ENCODE assay signal across 28 cellular contexts in the genomic region with DNA sequence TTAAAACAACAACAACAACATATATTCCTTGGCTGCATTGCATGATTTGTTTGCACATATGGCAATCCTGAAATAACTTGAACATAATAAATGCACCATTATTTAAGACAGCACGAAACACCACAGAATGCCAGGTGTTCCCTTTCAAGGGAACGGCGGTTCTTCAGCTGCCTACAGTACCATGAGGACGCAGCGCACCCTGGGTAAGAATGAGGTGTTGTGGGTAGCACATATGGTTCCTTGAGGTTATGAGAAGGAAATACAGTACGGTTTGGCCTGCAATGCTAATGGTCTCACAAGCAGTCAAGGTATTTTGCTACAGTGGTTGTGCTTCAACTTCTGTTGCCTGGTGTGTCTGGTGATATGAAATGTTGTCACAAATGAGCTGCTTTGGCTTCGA.
"Had no signal": no experiment of that assay in that cellular context is flagged by ENCODE, and none has a peak within 500 bp of the region (broad histone marks: within the 10 kb centered on the region; RNA-seq: fewer than 3 reads in every experiment).

No MANE protein-coding gene starts in this region.

- H3K4me1 Mint-ChIP-seq: activated CD4-positive, alpha-beta T cell treated with anti-CD3 and anti-CD28 coated beads, Interleukin-2, amount 10 ng/mL, durations not matched to agents 24 days and 14 days; activated naive CD4-positive, alpha-beta T cell treated with anti-CD3 and anti-CD28 coated beads, Interleukin-2, amount 10 ng/mL, durations not matched to agents 7 days and 5 days; central memory CD8-positive, alpha-beta T cell; stimulated activated memory B cell treated with anti-CD40 and anti-IgM and Interleukin-4, amounts not matched to agents 10 μg/mL and 1 μg/mL and 100 μg/mL, for 72 hours; stimulated activated naive CD8-positive, alpha-beta T cell treated with anti-CD3 and anti-CD28 coated beads, Interleukin-15, amount 100 ng/mL, for 72 hours had no signal

- DNase-seq: activated CD4-positive, alpha-beta memory T cell treated with anti-CD3 and anti-CD28 coated beads for 36 hours; activated CD4-positive, alpha-beta T cell treated with anti-CD3 and anti-CD28 coated beads, Interleukin-2, amount 10 ng/mL, durations not matched to agents 24 days and 14 days; activated CD4-positive, CD25-positive, alpha-beta regulatory T cell treated with anti-CD3 and anti-CD28 coated beads, Interleukin-2, amount 50 U/mL, for 72 hours; activated CD8-positive, alpha-beta memory T cell treated with anti-CD3 and anti-CD28 coated beads, Interleukin-2, amount 50 U/mL, for 4 hours; activated effector memory CD4-positive, alpha-beta T cell treated with anti-CD3 and anti-CD28 coated beads, Interleukin-2, amount 50 U/mL, for 16 hours; activated naive CD4-positive, alpha-beta T cell treated with anti-CD3 and anti-CD28 coated beads, Interleukin-2, amount 10 ng/mL, durations not matched to agents 7 days and 5 days; activated T-cell treated with anti-CD3 and anti-CD28 coated beads, Interleukin-2, amount 50 U/mL, for 1 hour; amniotic stem cell; effector CD4-positive, alpha-beta T cell; kidney glomerular epithelial cell; left lung; mucosa of descending colon; stimulated activated CD4-positive, alpha-beta T cell treated with anti-CD3 and anti-CD28 coated beads, Interleukin-1b, Interleukin-23, amount 100 ng/mL, for 48 hours; stimulated activated CD4-positive, alpha-beta T cell treated with anti-CD3 and anti-CD28 coated beads, Interleukin-4, amount 100 ng/mL, for 4 hours; stimulated activated CD8-positive, alpha-beta memory T cell treated with anti-CD3 and anti-CD28 coated beads, Interleukin-4, amount 100 ng/mL, for 48 hours; stimulated activated naive CD8-positive, alpha-beta T cell treated with anti-CD3 and anti-CD28 coated beads, Interleukin-15, amount 100 ng/mL, for 72 hours; substantia nigra; uterus had no signal

- H3K4me3 Mint-ChIP-seq: activated CD4-positive, alpha-beta memory T cell treated with anti-CD3 and anti-CD28 coated beads for 36 hours; activated CD4-positive, alpha-beta T cell treated with anti-CD3 and anti-CD28 coated beads, Interleukin-2, amount 10 ng/mL, durations not matched to agents 24 days and 14 days; activated naive CD4-positive, alpha-beta T cell treated with anti-CD3 and anti-CD28 coated beads, Interleukin-2, amount 10 ng/mL, durations not matched to agents 7 days and 5 days; activated T-helper 1 cell treated with anti-CD3 and anti-CD28 coated beads, Interleukin-12 subunit alpha, Interleukin-12 subunit beta, Interleukin-2, Interleukin-4 antibody, amounts not matched to agents 30 ng/mL and 10 ng/mL and 1 ng/mL, durations not matched to agents 14 hours and 24 hours and 36 hours; central memory CD8-positive, alpha-beta T cell; dendritic cell treated with granulocyte-macrophage colony-stimulating factor and Interleukin-4, amounts not matched to agents 40 ng/mL and 50 ng/mL, for 4 days; natural killer cell treated with Interleukin-12 subunit alpha and Interleukin-12 subunit beta and Interleukin-15 and Interleukin-18, amount 100 ng/mL, for 72 hours; stimulated activated memory B cell treated with anti-CD40 and anti-IgM and Interleukin-4, amounts not matched to agents 10 μg/mL and 1 μg/mL and 100 μg/mL, for 72 hours; stimulated activated naive CD8-positive, alpha-beta T cell treated with anti-CD3 and anti-CD28 coated beads, Interleukin-15, amount 100 ng/mL, for 72 hours; type B pancreatic cell had no signal

- H3K4me1 ChIP-seq: left lung, right atrium auricular region, uterus had no signal

- ATAC-seq: left lung; mucosa of descending colon; natural killer cell treated with Interleukin-12 subunit alpha and Interleukin-12 subunit beta and Interleukin-15 and Interleukin-18, amount 100 ng/mL, for 72 hours; stimulated activated memory B cell treated with anti-CD40 and anti-IgM and Interleukin-4, amounts not matched to agents 10 μg/mL and 1 μg/mL and 100 μg/mL, for 72 hours; stimulated activated naive CD8-positive, alpha-beta T cell treated with anti-CD3 and anti-CD28 coated beads, Interleukin-15, amount 100 ng/mL, for 72 hours had no signal

- H3K27ac Mint-ChIP-seq: activated CD4-positive, alpha-beta memory T cell treated with anti-CD3 and anti-CD28 coated beads for 36 hours; activated CD4-positive, alpha-beta T cell treated with anti-CD3 and anti-CD28 coated beads, Interleukin-2, amount 10 ng/mL, durations not matched to agents 24 days and 14 days; activated naive CD4-positive, alpha-beta T cell treated with anti-CD3 and anti-CD28 coated beads, Interleukin-2, amount 10 ng/mL, durations not matched to agents 7 days and 5 days; activated T-helper 1 cell treated with anti-CD3 and anti-CD28 coated beads, Interleukin-12 subunit alpha, Interleukin-12 subunit beta, Interleukin-2, Interleukin-4 antibody, amounts not matched to agents 30 ng/mL and 10 ng/mL and 1 ng/mL, durations not matched to agents 14 hours and 24 hours and 36 hours; dendritic cell treated with granulocyte-macrophage colony-stimulating factor and Interleukin-4, amounts not matched to agents 40 ng/mL and 50 ng/mL, for 4 days; natural killer cell treated with Interleukin-12 subunit alpha and Interleukin-12 subunit beta and Interleukin-15 and Interleukin-18, amount 100 ng/mL, for 72 hours; stimulated activated memory B cell treated with anti-CD40 and anti-IgM and Interleukin-4, amounts not matched to agents 10 μg/mL and 1 μg/mL and 100 μg/mL, for 72 hours; stimulated activated naive CD8-positive, alpha-beta T cell treated with anti-CD3 and anti-CD28 coated beads, Interleukin-15, amount 100 ng/mL, for 72 hours; type B pancreatic cell had no signal

- H3K27me3 ChIP-seq: left lung, right atrium auricular region, uterus had no signal

- H3K36me3 Mint-ChIP-seq: activated CD4-positive, alpha-beta memory T cell treated with anti-CD3 and anti-CD28 coated beads for 36 hours; activated naive CD4-positive, alpha-beta T cell treated with anti-CD3 and anti-CD28 coated beads, Interleukin-2, amount 10 ng/mL, durations not matched to agents 7 days and 5 days; natural killer cell treated with Interleukin-12 subunit alpha and Interleukin-12 subunit beta and Interleukin-15 and Interleukin-18, amount 100 ng/mL, for 72 hours; stimulated activated memory B cell treated with anti-CD40 and anti-IgM and Interleukin-4, amounts not matched to agents 10 μg/mL and 1 μg/mL and 100 μg/mL, for 72 hours had no signal

- H3K4me2 ChIP-seq: smooth muscle cell had no signal

- H3K36me3 ChIP-seq: left lung, uterus had no signal

- H3K9me3 Mint-ChIP-seq: activated CD4-positive, alpha-beta memory T cell treated with anti-CD3 and anti-CD28 coated beads for 36 hours; activated CD4-positive, alpha-beta T cell treated with anti-CD3 and anti-CD28 coated beads, Interleukin-2, amount 10 ng/mL, durations not matched to agents 24 days and 14 days; activated naive CD4-positive, alpha-beta T cell treated with anti-CD3 and anti-CD28 coated beads, Interleukin-2, amount 10 ng/mL, durations not matched to agents 7 days and 5 days; activated T-helper 1 cell treated with anti-CD3 and anti-CD28 coated beads, Interleukin-12 subunit alpha, Interleukin-12 subunit beta, Interleukin-2, Interleukin-4 antibody, amounts not matched to agents 30 ng/mL and 10 ng/mL and 1 ng/mL, durations not matched to agents 14 hours and 24 hours and 36 hours; central memory CD8-positive, alpha-beta T cell; stimulated activated memory B cell treated with anti-CD40 and anti-IgM and Interleukin-4, amounts not matched to agents 10 μg/mL and 1 μg/mL and 100 μg/mL, for 72 hours; stimulated activated naive CD8-positive, alpha-beta T cell treated with anti-CD3 and anti-CD28 coated beads, Interleukin-15, amount 100 ng/mL, for 72 hours had no signal

- H3K4me3 ChIP-seq: left lung, lung, mucosa of descending colon, right atrium auricular region, smooth muscle cell, uterus had no signal

- H3K27me3 Mint-ChIP-seq: activated CD4-positive, alpha-beta T cell treated with anti-CD3 and anti-CD28 coated beads, Interleukin-2, amount 10 ng/mL, durations not matched to agents 24 days and 14 days; activated naive CD4-positive, alpha-beta T cell treated with anti-CD3 and anti-CD28 coated beads, Interleukin-2, amount 10 ng/mL, durations not matched to agents 7 days and 5 days; dendritic cell treated with granulocyte-macrophage colony-stimulating factor and Interleukin-4, amounts not matched to agents 40 ng/mL and 50 ng/mL, for 4 days; natural killer cell treated with Interleukin-12 subunit alpha and Interleukin-12 subunit beta and Interleukin-15 and Interleukin-18, amount 100 ng/mL, for 72 hours; stimulated activated memory B cell treated with anti-CD40 and anti-IgM and Interleukin-4, amounts not matched to agents 10 μg/mL and 1 μg/mL and 100 μg/mL, for 72 hours; stimulated activated naive CD8-positive, alpha-beta T cell treated with anti-CD3 and anti-CD28 coated beads, Interleukin-15, amount 100 ng/mL, for 72 hours; type B pancreatic cell had no signal

- H3K9me3 ChIP-seq: mucosa of descending colon, right atrium auricular region, uterus had no signal

- H3K27ac ChIP-seq: epithelial cell of prostate, left lung, right atrium auricular region, uterus had no signal
